Comparison of ENCODE assay signal across 8 cellular contexts in genomic region chr1:206912445-206913095, GRCh38. TPM values are rescaled to one million over a fixed set of nuclear protein-coding genes. Genes with fewer than 3 reads are reported as not detected.
DNase-seq lines count a peak whose midpoint lies in the region; ATAC-seq lines count a peak whose summit lies in the region.

No MANE protein-coding gene starts in this region.

- no peaks in the 10 kb centered on the region for H3K27me3 Mint-ChIP-seq in activated naive CD8-positive, alpha-beta T cell treated with anti-CD3 and anti-CD28 coated beads, Interleukin-2, amount 50 U/mL, for 24 hours

- intact Hi-C loops in Right ventricle myocardium superior (cut with DNase I) (loop anchor here (5.0 kb wide), 3 partner anchors 45 to 280 kb away; partner anchors contain the start of gene IL20), posterior cingulate gyrus (cut with DNase I) (loop anchor here (2.0 kb wide), 3 partner anchors 178 to 278 kb away; partner anchors contain the start of gene DYRK3)

- ATAC-seq in GM19395 (IDR thresholded peaks at IDR 0.05; ENCODE audit: unreplicated experiment) (peak; percentile 51), Right ventricle myocardium superior (ENCODE audit: poor library complexity) (peak; percentile 76), HG03025 (IDR thresholded peaks at IDR 0.05; ENCODE audit: low FRiP score, unreplicated experiment) (no peak)
- no peak for ATAC-seq in activated naive CD8-positive, alpha-beta T cell treated with anti-CD3 and anti-CD28 coated beads, Interleukin-2, amount 50 U/mL, for 24 hours

- peaks cover 41% of the 10 kb centered on the region for H3K36me3 Mint-ChIP-seq in activated naive CD8-positive, alpha-beta T cell treated with anti-CD3 and anti-CD28 coated beads, Interleukin-2, amount 50 U/mL, for 24 hours (ENCODE audit: low read depth)

- peaks cover 91% of the 10 kb centered on the region for H3K4me1 Mint-ChIP-seq in activated naive CD8-positive, alpha-beta T cell treated with anti-CD3 and anti-CD28 coated beads, Interleukin-2, amount 50 U/mL, for 24 hours

- no peak overlapping the region for H3K4me3 Mint-ChIP-seq in activated naive CD8-positive, alpha-beta T cell treated with anti-CD3 and anti-CD28 coated beads, Interleukin-2, amount 50 U/mL, for 24 hours

- DNase-seq in C1 segment of cervical spinal cord (lab: John Stamatoyannopoulos, UW) (peak in 11 of 14 donors; percentile 20 to 72 (median 35)), NCI-H128 (lab: John Stamatoyannopoulos, UW; ENCODE audit: unreplicated experiment) (peak; percentile 78), SK-N-DZ (ENCODE audit: low spot score) (peak; percentile 65), Right ventricle myocardium superior (peak; percentile 62), posterior cingulate gyrus (peak in 8 of 10 donors; percentile 60 to 93 (median 74))
- peak; percentile 63 for DNase-seq in activated naive CD8-positive, alpha-beta T cell treated with anti-CD3 and anti-CD28 coated beads, Interleukin-2, amount 50 U/mL, for 24 hours

- no peaks in the 10 kb centered on the region for H3K9me3 Mint-ChIP-seq in activated naive CD8-positive, alpha-beta T cell treated with anti-CD3 and anti-CD28 coated beads, Interleukin-2, amount 50 U/mL, for 24 hours

- peak overlapping the region; percentile 0 for H3K27ac Mint-ChIP-seq in activated naive CD8-positive, alpha-beta T cell treated with anti-CD3 and anti-CD28 coated beads, Interleukin-2, amount 50 U/mL, for 24 hours

RNA-seq across cellular contexts. Expression of gene FCMR, which starts 9.2 kb away (rescaled TPM):
- not detected in 2 replicates for polyA plus RNA-seq in SK-N-DZ (2014; cell fraction: cytosol; rRNA removed)
- not detected in 2 replicates for polyA plus RNA-seq in SK-N-DZ (2014; cell fraction: nucleus; rRNA removed)
- total RNA-seq in Right ventricle myocardium superior = 3.2 TPM

RNA-seq across cellular contexts. Expression of gene IL24, which starts 15.3 kb away (rescaled TPM):
- not detected in 2 replicates for polyA plus RNA-seq in SK-N-DZ (2014; cell fraction: cytosol; rRNA removed)
- polyA plus RNA-seq in SK-N-DZ (2014; cell fraction: nucleus; rRNA removed) = not detected in 2 replicates
- not detected for total RNA-seq in Right ventricle myocardium superior

RNA-seq across cellular contexts. Expression of gene PIGR, which starts 33.7 kb away (rescaled TPM):
- not detected in 2 replicates for polyA plus RNA-seq in SK-N-DZ (2014; cell fraction: cytosol; rRNA removed)
- polyA plus RNA-seq in SK-N-DZ (2014; cell fraction: nucleus; rRNA removed) = not detected in 2 replicates
- 0.13 TPM for total RNA-seq in Right ventricle myocardium superior

RNA-seq across cellular contexts. Expression of gene IL20, which starts 47.1 kb away (rescaled TPM):
- not detected in 2 replicates for polyA plus RNA-seq in SK-N-DZ (2014; cell fraction: cytosol; rRNA removed)
- not detected in 2 replicates for polyA plus RNA-seq in SK-N-DZ (2014; cell fraction: nucleus; rRNA removed)
- not detected for total RNA-seq in Right ventricle myocardium superior

RNA-seq across cellular contexts. Expression of gene FCAMR, which starts 57.7 kb away (rescaled TPM):
- polyA plus RNA-seq in SK-N-DZ (2014; cell fraction: cytosol; rRNA removed) = not detected in 2 replicates
- polyA plus RNA-seq in SK-N-DZ (2014; cell fraction: nucleus; rRNA removed) = not detected in 2 replicates
- not detected for total RNA-seq in Right ventricle myocardium superior

Comparison
In these comparisons a context has a peak if more than half of its experiments do, and no peak if none do; other contexts are left out.
1. ATAC-seq: peak in GM19395 (single experiment) and Right ventricle myocardium superior (single experiment); none in activated naive CD8-positive, alpha-beta T cell treated with anti-CD3 and anti-CD28 coated beads, Interleukin-2, amount 50 U/mL, for 24 hours (single experiment) and HG03025 (single experiment).
2. Peak in every context shown above with its lines, with median percentiles within 50 percentile points of each other: DNase-seq.